ENCODE assay signal across 1 cellular context in genomic region chr1:7495894-7496293, GRCh38.
TF ChIP-seq lines count a peak whose summit lies in the region.

No MANE protein-coding gene starts in this region.

TF ChIP-seq in GM23338, 12 proteins besides CTCF, POLR2A, EP300 and RAD21 (continued from another document):
- TF ChIP-seq ZNF462 (CRISPR knock-in tag; IDR thresholded peaks at IDR 0.05) (no peak), STAT1 (IDR thresholded peaks at IDR 0.05; ENCODE audit: unreplicated experiment) (no peak), ETS1 (IDR thresholded peaks at IDR 0.05) (no peak)
